ENCODE assay signal across 9 cellular contexts in the genomic region with DNA sequence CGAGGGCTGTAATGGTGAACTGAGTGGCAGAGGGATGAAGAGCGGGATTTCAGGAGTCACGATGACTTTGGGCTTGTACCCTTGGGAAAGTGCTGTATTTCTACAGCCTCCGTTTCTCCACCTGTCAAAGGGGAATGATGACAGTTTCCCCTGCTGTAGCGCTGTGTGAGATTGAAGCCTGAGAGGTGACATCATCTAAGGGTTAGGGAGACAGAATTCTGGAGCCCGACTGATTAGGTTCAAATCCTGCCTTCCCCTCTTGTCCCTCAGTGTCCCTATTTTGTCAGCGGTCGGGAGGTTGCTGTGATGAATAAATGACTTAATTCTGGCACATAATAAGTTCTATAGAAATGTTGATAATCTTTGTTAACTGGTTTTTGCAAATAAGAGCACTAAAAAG. TPM values are rescaled to one million over a fixed set of nuclear protein-coding genes. Genes with fewer than 3 reads are reported as not detected.
A peak's percentile ranks its signal among the peaks of the same experiment; 100 is the strongest.
DNase-seq lines count a peak whose midpoint lies in the region; TF ChIP-seq lines count a peak whose summit lies in the region.
"Had no signal": no experiment of that assay in that cellular context is flagged by ENCODE, and none has a peak within 500 bp of the region (broad histone marks: within the 10 kb centered on the region; RNA-seq: fewer than 3 reads in every experiment).

No MANE protein-coding gene starts in this region.

- H3K27me3 ChIP-seq in HUES64 (ENCODE audit: insufficient read depth, low read length) = no peaks in the 10 kb centered on the region
- no peaks in the 10 kb centered on the region for H3K27me3 ChIP-seq in muscle layer of duodenum (ENCODE audit: low read depth, low read length)

- peak overlapping the region; percentile 72 for H3K27ac ChIP-seq in 22Rv1
- H3K27ac ChIP-seq in HUES64 (ENCODE audit: low read depth, low read length) = no peak overlapping the region
- H3K27ac ChIP-seq in muscle layer of duodenum (ENCODE audit: low read length) = peak overlapping the region; percentile 72

- H3K4me1 ChIP-seq in HUES64 (ENCODE audit: insufficient read depth, low read length) (peaks cover 5% of the 10 kb centered on the region), muscle layer of duodenum (ENCODE audit: control insufficient read depth in 1 of 2, insufficient read depth in 2 of 2, low read length in 2 of 2) (peaks cover 0 to 15% of the 10 kb centered on the region in 2 donors)

- TF ChIP-seq CTCF in 22Rv1 (IDR thresholded peaks at IDR 0.05) (no peak), cardiac fibroblast (IDR thresholded peaks at IDR 0.05; ENCODE audit: low read depth, low read length) (no peak)

- peak overlapping the region; percentile 79 for H3K9ac ChIP-seq in HUES64 (ENCODE audit: low read depth, low read length)

- peaks cover 38% of the 10 kb centered on the region for H3K36me3 ChIP-seq in HUES64 (ENCODE audit: insufficient read depth, low read length)
- H3K36me3 ChIP-seq in muscle layer of duodenum (ENCODE audit: control insufficient read depth in 1 of 2, insufficient read depth in 2 of 2, low read length in 2 of 2) = peaks cover 15 to 36% of the 10 kb centered on the region in 2 donors

- H3K4me3 ChIP-seq in HUES64 (ENCODE audit: low read length) (peak overlapping the region; percentile 81), cardiac fibroblast (replicated peaks in 1 of 2; ENCODE audit: low read depth in 2 of 2, low read length in 2 of 2) (peak overlapping the region; percentile 80 to 98), muscle layer of duodenum (ENCODE audit: low read depth in 1 of 2, low read length in 2 of 2) (peak overlapping the region; percentile 80 to 91)

- H3K9me3 ChIP-seq in HUES64 (ENCODE audit: insufficient read depth, low read depth, low read length) (no peaks in the 10 kb centered on the region), muscle layer of duodenum (ENCODE audit: control insufficient read depth in 1 of 2, low read length in 2 of 2) (no peaks in the 10 kb centered on the region)

- 21% methylated on average over 6 of the region's 8 CpGs for WGBS in HUES64

- DNase-seq in cardiac fibroblast (ENCODE audit: low read depth in 2 of 2) (no peak), NCI-H2227 (lab: John Stamatoyannopoulos, UW; ENCODE audit: unreplicated experiment) (no peak), NCI-H446 (lab: John Stamatoyannopoulos, UW) (no peak), CD1c-positive myeloid dendritic cell (ENCODE audit: extremely low spot score) (no peak)
- no peak for DNase-seq in stimulated activated CD4-positive, alpha-beta T cell treated with anti-CD3 and anti-CD28 coated beads, Interleukin-2, amount 100 ng/mL, for 48 hours
- DNase-seq: GF-D8 had no signal

RNA-seq across cellular contexts. Expression of gene MRPL4, which starts 0.7 kb away (rescaled TPM):
- polyA plus RNA-seq in HUES64 (2013, experiment 1 of 2) = 63.1 TPM
- 57.9 TPM for polyA plus RNA-seq in HUES64 (2013, experiment 2 of 2)

RNA-seq across cellular contexts. Expression of gene ICAM1, which starts 18.2 kb away (rescaled TPM):
- 2.7 TPM for polyA plus RNA-seq in HUES64 (2013, experiment 1 of 2)
- polyA plus RNA-seq in HUES64 (2013, experiment 2 of 2) = 5.2 TPM

RNA-seq across cellular contexts. Expression of gene S1PR2, which starts 21.6 kb away (rescaled TPM):
- 6.9 TPM for polyA plus RNA-seq in HUES64 (2013, experiment 1 of 2)
- 9.1 TPM for polyA plus RNA-seq in HUES64 (2013, experiment 2 of 2)

RNA-seq across cellular contexts. Expression of gene ICAM4, which starts 34.0 kb away (rescaled TPM):
- polyA plus RNA-seq in HUES64 (2013, experiment 1 of 2) = 0.75 TPM
- polyA plus RNA-seq in HUES64 (2013, experiment 2 of 2) = 0.44 TPM

RNA-seq across cellular contexts. Expression of gene ICAM5, which starts 37.0 kb away (rescaled TPM):
- 0.45 TPM for polyA plus RNA-seq in HUES64 (2013, experiment 1 of 2)
- polyA plus RNA-seq in HUES64 (2013, experiment 2 of 2) = 0.44 TPM
